8 cellular contexts compared by ENCODE assay signal in genomic region chr4:105708376-105709080, GRCh38. TPM values are rescaled to one million over a fixed set of nuclear protein-coding genes. Genes with fewer than 3 reads are reported as not detected.
DNase-seq lines count a peak whose midpoint lies in the region; ATAC-seq, FAIRE-seq and TF ChIP-seq lines count a peak whose summit lies in the region.

A gene with protein sequence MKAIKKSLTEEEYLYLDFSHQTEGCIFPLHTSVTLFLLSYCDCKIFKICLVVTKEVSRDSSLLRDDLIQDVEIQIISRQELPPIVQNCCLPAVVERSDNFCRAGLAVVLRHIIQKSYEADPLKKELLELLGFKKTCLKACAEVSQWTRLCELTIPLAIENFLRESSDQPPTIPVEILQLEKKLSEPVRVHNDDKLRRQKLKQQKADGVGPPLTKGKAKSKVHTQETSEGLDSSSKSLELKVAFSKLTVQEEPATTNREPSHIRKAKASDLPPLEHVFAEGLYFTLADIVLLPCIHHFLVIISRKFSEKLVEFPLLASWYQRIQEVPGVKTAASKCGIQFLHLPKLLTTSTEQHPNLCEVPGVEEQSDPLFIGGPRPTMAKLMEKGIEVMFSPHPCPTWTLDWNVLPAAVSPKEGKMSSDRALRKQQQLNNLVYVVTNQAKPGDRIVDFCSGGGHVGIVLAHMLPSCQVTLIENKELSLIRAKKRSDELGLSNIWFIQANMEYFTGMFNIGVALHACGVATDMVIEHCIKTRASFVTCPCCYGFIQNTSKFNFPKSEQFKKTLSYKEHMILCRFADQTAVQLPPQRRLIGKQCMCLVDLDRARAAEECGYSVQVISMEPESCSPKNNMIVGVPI (plus strand): TSS chr4:105708784. CDS start chr4:105717614, 8,830 bp downstream.
A gene with protein sequence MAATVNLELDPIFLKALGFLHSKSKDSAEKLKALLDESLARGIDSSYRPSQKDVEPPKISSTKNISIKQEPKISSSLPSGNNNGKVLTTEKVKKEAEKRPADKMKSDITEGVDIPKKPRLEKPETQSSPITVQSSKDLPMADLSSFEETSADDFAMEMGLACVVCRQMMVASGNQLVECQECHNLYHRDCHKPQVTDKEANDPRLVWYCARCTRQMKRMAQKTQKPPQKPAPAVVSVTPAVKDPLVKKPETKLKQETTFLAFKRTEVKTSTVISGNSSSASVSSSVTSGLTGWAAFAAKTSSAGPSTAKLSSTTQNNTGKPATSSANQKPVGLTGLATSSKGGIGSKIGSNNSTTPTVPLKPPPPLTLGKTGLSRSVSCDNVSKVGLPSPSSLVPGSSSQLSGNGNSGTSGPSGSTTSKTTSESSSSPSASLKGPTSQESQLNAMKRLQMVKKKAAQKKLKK (minus strand): TSS chr4:105708689. CDS start chr4:105700005, 8,684 bp downstream.

- H3K9me3 Mint-ChIP-seq in T-cell: no peaks in the 10 kb centered on the region
- H3K9me3 Mint-ChIP-seq in type B pancreatic cell: no peaks in the 10 kb centered on the region

- H3K27me3 ChIP-seq in adrenal gland (no peaks in the 10 kb centered on the region), heart left ventricle (no peaks in the 10 kb centered on the region)

- H3K4me3 ChIP-seq in adrenal gland (peak within 1 kb of the TSS; percentile 48 to 97 (median 92)), heart left ventricle (peak within 1 kb of the TSS; percentile 70 to 97 (median 90))

- no peaks in the 10 kb centered on the region for H3K9me3 ChIP-seq in adrenal gland (replicated peaks in 1 of 3)
- H3K9me3 ChIP-seq in heart left ventricle: no peaks in the 10 kb centered on the region

- TF ChIP-seq POLR2A in GM12891 (IDR thresholded peaks at IDR 0.05; ENCODE audit: low read depth, low read length) (peak; percentile 84), adrenal gland (IDR thresholded peaks at IDR 0.05) (peak; percentile 65 to 85), heart left ventricle (IDR thresholded peaks at IDR 0.05) (peak in 1 of 2 donors; percentile 63)

- H3K36me3 ChIP-seq in adrenal gland (replicated peaks in 1 of 2) (no peaks in the 10 kb centered on the region), heart left ventricle (peaks cover 0 to 3% (median 0%) of the 10 kb centered on the region in 9 donors)

- peak; percentile 99 for FAIRE-seq in GM12891 (lab: Jason Lieb, UNC)

- H3K27me3 Mint-ChIP-seq in T-cell (no peaks in the 10 kb centered on the region), type B pancreatic cell (no peaks in the 10 kb centered on the region)

- H3K4me1 Mint-ChIP-seq in T-cell (peaks cover 29 to 33% (median 31%) of the 10 kb centered on the region in 3 donors), type B pancreatic cell (ENCODE audit: unreplicated experiment) (peaks cover 31% of the 10 kb centered on the region)

- H3K27ac ChIP-seq in adrenal gland (peak within 1 kb of the TSS; percentile 57 to 93 (median 82)), heart left ventricle (peak within 1 kb of the TSS; percentile 47 to 90 (median 86))

- TF ChIP-seq CTCF in adrenal gland (IDR thresholded peaks at IDR 0.05) (peak in 1 of 6 experiments; percentile 38), heart left ventricle (IDR thresholded peaks at IDR 0.05) (no peak), type B pancreatic cell (conservative IDR thresholded peaks at IDR 0.05) (no peak)

- DNase-seq in GM12891 (ENCODE audit: insufficient read length, low spot score) (peak; percentile 43), NCI-H1436 treated with DMSO at 0.1 percent for 48 hours (lab: John Stamatoyannopoulos, UW) (peak; percentile 54), T-cell (peak; percentile 71 to 89 (median 82)), adrenal gland (peak; percentile 91 to 97 (median 95)), heart left ventricle (peak; percentile 91 to 93 (median 92)), pons (ENCODE audit: low spot score) (peak; percentile 91), type B pancreatic cell (ENCODE audit: extremely low spot score, unreplicated experiment) (peak; percentile 93)

- H3K27ac Mint-ChIP-seq in T-cell (peak within 1 kb of the TSS; percentile 94 to 98), type B pancreatic cell (peak within 1 kb of the TSS; percentile 98)

- intact Hi-C loops in adrenal gland (cut with DNase I) (no loop called here), heart left ventricle (cut with DNase I) (loop anchor here in 3 of 10 donors (5.0 to 10.0 kb wide), 4 partner anchors 186 to 566 kb away; partner anchors contain the start of gene TET2 (in 2 of the 3))

- peaks cover 7 to 22% of the 10 kb centered on the region in 2 donors for H3K4me1 ChIP-seq in adrenal gland (replicated peaks in 1 of 2)
- H3K4me1 ChIP-seq in heart left ventricle: peaks cover 0 to 30% (median 18%) of the 10 kb centered on the region in 12 donors

- peak; percentile 83 for ATAC-seq in HG02840 (IDR thresholded peaks at IDR 0.05; ENCODE audit: low FRiP score, unreplicated experiment)
- ATAC-seq in T-cell (replicated peaks in 1 of 4): peak; percentile 91 to 94 (median 92)
- ATAC-seq in heart left ventricle: peak; percentile 95 to 99 (median 98)

- H3K36me3 Mint-ChIP-seq in T-cell (no peaks in the 10 kb centered on the region), type B pancreatic cell (peaks cover 12% of the 10 kb centered on the region)

- CTCF ChIA-PET in T-cell (lab: Charles Lee): interaction anchor here (0.6 to 2.1 kb wide), 3 partner anchors 235 to 536 kb away, joined by 3 to 11 read pairs (median 8); partner anchors contain the start of gene PPA2 (in 1 of the 2)

- POLR2A ChIA-PET in T-cell (lab: Charles Lee): interaction anchor here (0.5 to 1.1 kb wide), 3 partner anchors 12 to 563 kb away, joined by 3 to 4 read pairs (median 3); no protein-coding TSS in a partner anchor

- WGBS in adrenal gland, 4 donors: 0 to 1% (median 1%) methylated on average over 12 to 58 of the region's 58 CpGs
- 0 to 1% (median 0%) methylated on average over 9 to 58 of the region's 58 CpGs for WGBS in heart left ventricle, 4 donors

- peak within 1 kb of the TSS; percentile 91 to 99 (median 99) for H3K4me3 Mint-ChIP-seq in T-cell
- peak within 1 kb of the TSS; percentile 99 for H3K4me3 Mint-ChIP-seq in type B pancreatic cell

TF ChIP-seq in GM12891, 5 proteins besides CTCF, POLR2A, EP300 and RAD21:
- TF ChIP-seq POLR2AphosphoS5 (IDR thresholded peaks at IDR 0.05; ENCODE audit: low read depth, low read length) (peak; percentile 93), TAF1 (IDR thresholded peaks at IDR 0.05; ENCODE audit: low read depth, low read length) (peak; percentile 97), PAX5 (IDR thresholded peaks at IDR 0.05; ENCODE audit: insufficient read depth, low read length, severe bottlenecking) (peak; percentile 63), POU2F2 (IDR thresholded peaks at IDR 0.05; ENCODE audit: low read depth, low read length) (peak; percentile 96), SPI1 (IDR thresholded peaks at IDR 0.05; ENCODE audit: low read depth, low read length) (peak; percentile 44; the same call in 1 of the 2 replicates)

RNA-seq across cellular contexts. Expression of the first gene that starts in this region (rescaled TPM):
- 4.2 TPM for polyA plus RNA-seq in GM12891 (2012; ENCODE audit: low read depth, missing spikeins)
- total RNA-seq in T-cell: 1 to 10 TPM; 5.1 to 7.5 (median 5.2) TPM
- 10 to 100 TPM in 2 of 8 donors, 1 to 10 TPM in 6; 5.3 to 10.7 (median 7.5) TPM for total RNA-seq in adrenal gland
- 1 to 10 TPM in 1 of 3 donors, under 1 TPM in 2; 0.88 to 4.3 (median 0.97) TPM for polyA plus RNA-seq in adrenal gland
- total RNA-seq in heart left ventricle: 1 to 10 TPM; 2.4 to 6.4 (median 5.0) TPM
- polyA plus RNA-seq in heart left ventricle: 1 to 10 TPM in 1 of 2 donors, under 1 TPM in 1; 0.57 to 3.2 TPM
- 14.5 and 23.3 TPM in 2 replicates for total RNA-seq in type B pancreatic cell (ENCODE audit: low replicate concordance)

RNA-seq across cellular contexts. Expression of the second gene that starts in this region (rescaled TPM):
- polyA plus RNA-seq in GM12891 (2012; ENCODE audit: low read depth, missing spikeins): 26.7 TPM
- total RNA-seq in T-cell (10 to 100 TPM; 14.5 to 23.8 (median 17.3) TPM), adrenal gland (10 to 100 TPM in 7 of 8 donors, 1 to 10 TPM in 1; 4.3 to 27.0 (median 16.5) TPM), heart left ventricle (10 to 100 TPM; 19.2 to 27.9 (median 22.2) TPM), type B pancreatic cell (ENCODE audit: low replicate concordance) (17.7 and 20.8 TPM in 2 replicates)
- polyA plus RNA-seq in adrenal gland (10 to 100 TPM; 11.3 to 30.8 (median 11.3) TPM), heart left ventricle (10 to 100 TPM; 11.4 to 34.2 TPM)

Comparison
In these comparisons a context has a peak if more than half of its experiments do, and no peak if none do; other contexts are left out.
1. Peak in every context shown above with its lines: DNase-seq, ATAC-seq, H3K4me3 ChIP-seq and H3K27ac ChIP-seq.
2. DNase-seq: peak in every context shown above with its lines; median percentile 95 in adrenal gland; 93 in type B pancreatic cell; 92 in heart left ventricle; 91 in pons; 82 in T-cell; 54 in NCI-H1436 treated with DMSO at 0.1 percent for 48 hours; 43 in GM12891.